In the genomic region with DNA sequence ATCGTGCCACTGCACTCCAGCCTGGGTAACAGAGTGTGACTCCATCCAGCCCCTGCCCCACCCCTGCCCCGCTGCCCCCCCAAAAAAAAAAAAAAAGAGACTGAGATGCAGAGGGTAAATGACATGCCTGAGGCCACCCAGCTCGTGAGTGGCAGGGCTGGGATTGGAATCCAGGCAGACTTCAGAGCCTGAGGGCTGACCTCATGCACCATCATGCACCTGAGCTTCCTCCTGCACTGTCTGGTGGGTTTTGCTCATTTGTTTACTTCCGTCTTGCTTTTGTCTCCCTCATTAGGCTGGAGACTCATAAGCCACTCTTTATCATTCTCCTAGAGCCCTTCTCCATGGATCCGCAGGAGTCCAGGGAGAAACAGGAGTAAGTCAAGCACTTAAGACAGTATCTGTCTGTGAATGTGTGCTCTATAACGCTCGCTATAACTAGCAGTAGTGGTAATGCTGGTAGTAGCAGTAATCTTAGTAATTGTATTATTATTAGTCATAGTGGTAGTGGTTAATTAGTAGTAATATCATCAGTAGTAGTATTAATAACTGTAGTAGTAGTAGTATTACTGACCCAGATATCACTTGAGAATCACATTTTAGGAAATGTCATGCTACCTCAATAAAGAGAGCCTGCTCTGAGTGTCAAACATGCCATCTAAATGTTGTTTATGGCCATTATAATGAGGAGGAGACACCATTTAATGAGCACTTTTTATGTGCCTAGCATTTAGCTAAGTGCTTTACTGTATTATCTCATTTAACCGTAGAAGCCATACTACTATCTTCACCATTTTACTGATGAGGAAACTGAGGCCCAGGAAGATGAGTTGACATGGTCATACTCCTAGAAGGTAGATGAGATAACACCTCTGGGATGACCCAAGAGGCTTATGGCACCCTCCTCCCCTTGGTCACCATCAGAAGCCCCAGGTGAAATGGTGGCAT, we compare ENCODE assay signal across 20 cellular contexts.
DNase-seq lines count a peak whose midpoint lies in the region; ATAC-seq and TF ChIP-seq lines count a peak whose summit lies in the region.
"Had no signal": no experiment of that assay in that cellular context is flagged by ENCODE, and none has a peak within 500 bp of the region (broad histone marks: within the 10 kb centered on the region; RNA-seq: fewer than 3 reads in every experiment).

No MANE protein-coding gene starts in this region.

- CTCF ChIA-PET in RWPE1 (lab: Yijun Ruan, JAX), result interaction anchor here (0.6 to 1.1 kb wide), 2 partner anchors 16 to 1619 kb away, joined by 4 to 9 read pairs; no protein-coding TSS in a partner anchor

- no peak overlapping the region for H3K4me3 ChIP-seq in GM12865 (ENCODE audit: low read depth, low read length)
- H3K4me3 ChIP-seq: A549; BLaER1 treated with 17β-estradiol and CSF1 and Interleukin-3, amounts not matched to agents 10 nM and 100 nM; SK-N-MC had no signal

- TF ChIP-seq CTCF in GM12865 (IDR thresholded peaks at IDR 0.05; ENCODE audit: insufficient read depth, low read depth, low read length, missing control alignments) (no peak), RWPE1 (conservative IDR thresholded peaks at IDR 0.05; ENCODE audit: low read depth) (no peak)

- DNase-seq in GM12865 (ENCODE audit: low read depth) (peak; percentile 17), RWPE1 (ENCODE audit: low spot score) (no peak), kidney tubule cell (ENCODE audit: low spot score) (peak; percentile 76), COLO668 (lab: John Stamatoyannopoulos, UW; ENCODE audit: unreplicated experiment) (no peak)
- no peak for DNase-seq in activated CD4-positive, alpha-beta T cell treated with anti-CD3 and anti-CD28 coated beads, Interleukin-2, amount 50 U/mL, for 48 hours
- DNase-seq: CD8-positive, alpha-beta T cell; H7; Karpas-422; NCI-H1417 treated with DMSO at 0.1 percent for 48 hours; NCI-H187 treated with DMSO at 0.1 percent for 48 hours; NCI-H2227 treated with DMSO at 0.1 percent for 48 hours; NCI-H524; OCI-M1; SHP77 had no signal

- POLR2A ChIA-PET in RWPE1 (lab: Yijun Ruan, JAX; ENCODE audit: low non-redundant PET), result no interaction called here

- ATAC-seq in GM19035 (IDR thresholded peaks at IDR 0.05; ENCODE audit: unreplicated experiment) (peak; percentile 59), HG02840 (IDR thresholded peaks at IDR 0.05; ENCODE audit: low FRiP score, unreplicated experiment) (no peak), GM18868 (IDR thresholded peaks at IDR 0.05; ENCODE audit: unreplicated experiment) (no peak)
- ATAC-seq: A549; CD8-positive, alpha-beta T cell had no signal

- peak overlapping the region; percentile 98; the same call in 1 of the 2 replicates for H3K27ac ChIP-seq in RWPE1
- H3K27ac ChIP-seq: A549; BLaER1 treated with 17β-estradiol and CSF1 and Interleukin-3, amounts not matched to agents 10 nM and 100 nM; SK-N-MC had no signal

Comparison
In these comparisons a context has a peak if more than half of its experiments do, and no peak if none do; other contexts are left out.
1. DNase-seq: peak in GM12865 (single experiment) and kidney tubule cell (single experiment); none in RWPE1 (single experiment), activated CD4-positive, alpha-beta T cell treated with anti-CD3 and anti-CD28 coated beads, Interleukin-2, amount 50 U/mL, for 48 hours (0 of 2) and COLO668 (single experiment).